ENCODE assay signal across 14 cellular contexts in genomic region chr16:1536601-1537000, GRCh38. TPM values are rescaled to one million over a fixed set of nuclear protein-coding genes. Genes with fewer than 3 reads are reported as not detected.
DNase-seq lines count a peak whose midpoint lies in the region; ATAC-seq, FAIRE-seq and TF ChIP-seq lines count a peak whose summit lies in the region.
"Had no signal": no experiment of that assay in that cellular context is flagged by ENCODE, and none has a peak within 500 bp of the region (broad histone marks: within the 10 kb centered on the region; RNA-seq: fewer than 3 reads in every experiment).

No MANE protein-coding gene starts in this region.

- H3K9me3 Mint-ChIP-seq in activated T-cell treated with anti-CD3 and anti-CD28 coated beads, Interleukin-2, amount 50 U/mL, for 72 hours, result no peaks in the 10 kb centered on the region
- H3K9me3 Mint-ChIP-seq in activated naive CD4-positive, alpha-beta T cell treated with anti-CD3 and anti-CD28 coated beads, Interleukin-2, amount 50 U/mL, for 72 hours, result no peaks in the 10 kb centered on the region

- peak overlapping the region; percentile 75 to 81 for H3K4me3 ChIP-seq in kidney (ENCODE audit: low read length in 2 of 2)
- H3K4me3 ChIP-seq in subcutaneous abdominal adipose tissue (ENCODE audit: low read depth in 1 of 5, low read length in 5 of 5), result peak overlapping the region in 3 of 5 donors; percentile 79 to 92 (median 79)

- H3K4me3 Mint-ChIP-seq in activated T-cell treated with anti-CD3 and anti-CD28 coated beads, Interleukin-2, amount 50 U/mL, for 72 hours, result peak overlapping the region; percentile 96 to 99

- H3K27me3 ChIP-seq in subcutaneous abdominal adipose tissue (ENCODE audit: control insufficient read depth in 5 of 5, insufficient read depth in 4 of 5, low read length in 5 of 5), result peaks cover 5 to 34% (median 19%) of the 10 kb centered on the region in 5 donors

- peaks cover 0 to 26% of the 10 kb centered on the region in 2 donors for H3K4me1 ChIP-seq in kidney (ENCODE audit: control insufficient read depth in 1 of 2, insufficient read depth in 1 of 2, low read depth in 1 of 2, low read length in 2 of 2)
- peaks cover 0 to 92% (median 78%) of the 10 kb centered on the region in 5 donors for H3K4me1 ChIP-seq in subcutaneous abdominal adipose tissue (ENCODE audit: control insufficient read depth in 5 of 5, insufficient read depth in 5 of 5, low read length in 5 of 5)

- no peaks in the 10 kb centered on the region for H3K27me3 Mint-ChIP-seq in activated T-cell treated with anti-CD3 and anti-CD28 coated beads, Interleukin-2, amount 50 U/mL, for 72 hours (ENCODE audit: low read depth)

- ATAC-seq in activated T-cell treated with anti-CD3 and anti-CD28 coated beads, Interleukin-2, amount 50 U/mL, for 72 hours (replicated peaks in 1 of 2), result no peak
- ATAC-seq in activated naive CD4-positive, alpha-beta T cell treated with anti-CD3 and anti-CD28 coated beads, Interleukin-2, amount 50 U/mL, for 72 hours, result no peak
- ATAC-seq in GM19397 (IDR thresholded peaks at IDR 0.05; ENCODE audit: unreplicated experiment) (no peak), GM18517 (IDR thresholded peaks at IDR 0.05; ENCODE audit: unreplicated experiment) (no peak)
- ATAC-seq: Panc1 had no signal

- peaks cover 45% of the 10 kb centered on the region for H3K4me1 Mint-ChIP-seq in activated T-cell treated with anti-CD3 and anti-CD28 coated beads, Interleukin-2, amount 50 U/mL, for 72 hours (ENCODE audit: low read depth)

- TF ChIP-seq CTCF in kidney (IDR thresholded peaks at IDR 0.05; ENCODE audit: borderline replicate concordance, extremely low read depth, insufficient read depth), result no peak

- no peak overlapping the region for H3K9ac ChIP-seq in kidney (ENCODE audit: low read length in 2 of 2)
- H3K9ac ChIP-seq in subcutaneous abdominal adipose tissue (ENCODE audit: low read length in 5 of 5), result no peak overlapping the region

- H3K27ac Mint-ChIP-seq in activated T-cell treated with anti-CD3 and anti-CD28 coated beads, Interleukin-2, amount 50 U/mL, for 72 hours, result peak overlapping the region; percentile 47
- peak overlapping the region; percentile 89 to 90 for H3K27ac Mint-ChIP-seq in activated naive CD4-positive, alpha-beta T cell treated with anti-CD3 and anti-CD28 coated beads, Interleukin-2, amount 50 U/mL, for 72 hours

- H3K9me3 ChIP-seq in kidney (ENCODE audit: control insufficient read depth in 1 of 2, low read length in 2 of 2) (no peaks in the 10 kb centered on the region), subcutaneous abdominal adipose tissue (ENCODE audit: control insufficient read depth in 5 of 5, low read length in 5 of 5) (no peaks in the 10 kb centered on the region)

- H3K27ac ChIP-seq in kidney (ENCODE audit: low read depth in 2 of 2, low read length in 2 of 2) (peak overlapping the region in 1 of 2 donors; percentile 43), subcutaneous abdominal adipose tissue (ENCODE audit: low read depth, low read length) (no peak overlapping the region)

- DNase-seq in activated T-cell treated with anti-CD3 and anti-CD28 coated beads, Interleukin-2, amount 50 U/mL, for 72 hours, result no peak
- no peak for DNase-seq in activated T-cell treated with anti-CD3 and anti-CD28 coated beads, Interleukin-2, amount 50 U/mL, for 1 hour
- no peak for DNase-seq in activated naive CD4-positive, alpha-beta T cell treated with anti-CD3 and anti-CD28 coated beads, Interleukin-2, amount 50 U/mL, for 72 hours (ENCODE audit: low spot score in 2 of 2)
- peak; percentile 60 for DNase-seq in kidney
- DNase-seq in NCI-H1694 (lab: John Stamatoyannopoulos, UW), result no peak
- DNase-seq: IMR-90; NCI-H510A treated with DMSO at 0.1 percent for 48 hours; stimulated activated CD4-positive, alpha-beta T cell treated with anti-CD3 and anti-CD28 coated beads, Interleukin-12 subunit alpha, Interleukin-12 subunit beta, amount 100 ng/mL, for 4 hours had no signal

- FAIRE-seq in kidney (lab: Jason Lieb, UNC), result no peak
- FAIRE-seq: GM18507 had no signal

- intact Hi-C loops in kidney (cut with DNase I), result no loop called here

- H3K36me3 Mint-ChIP-seq in activated T-cell treated with anti-CD3 and anti-CD28 coated beads, Interleukin-2, amount 50 U/mL, for 72 hours (ENCODE audit: insufficient read depth in 2 of 2), result peaks cover 3 to 13% of the 10 kb centered on the region in 2 donors
- H3K36me3 Mint-ChIP-seq in activated naive CD4-positive, alpha-beta T cell treated with anti-CD3 and anti-CD28 coated beads, Interleukin-2, amount 50 U/mL, for 72 hours, result peaks cover 31 to 36% of the 10 kb centered on the region in 2 donors

- H3K36me3 ChIP-seq in kidney (ENCODE audit: control insufficient read depth in 1 of 2, insufficient read depth in 2 of 2, low read length in 2 of 2) (peaks cover 0 to 21% of the 10 kb centered on the region in 2 donors), subcutaneous abdominal adipose tissue (ENCODE audit: control insufficient read depth in 5 of 5, insufficient read depth in 5 of 5, low read length in 5 of 5) (peaks cover 0 to 55% (median 46%) of the 10 kb centered on the region in 5 donors)

RNA-seq across cellular contexts. Expression of gene TMEM204, which starts 3.1 kb away (rescaled TPM):
- total RNA-seq in activated T-cell treated with anti-CD3 and anti-CD28 coated beads, Interleukin-2, amount 50 U/mL, for 72 hours, result 10 to 100 TPM; 15.7 to 16.7 TPM
- total RNA-seq in activated naive CD4-positive, alpha-beta T cell treated with anti-CD3 and anti-CD28 coated beads, Interleukin-2, amount 50 U/mL, for 72 hours, result 10 to 100 TPM; 10.3 to 17.6 TPM
- total RNA-seq in kidney, result 40.9 TPM
- polyA plus RNA-seq in kidney (ENCODE audit: insufficient read depth, low read depth, low replicate concordance), result 49.5 TPM

RNA-seq across cellular contexts. Expression of gene TELO2, which starts 43.4 kb away (rescaled TPM):
- 10 to 100 TPM; 28.6 to 34.7 TPM for total RNA-seq in activated T-cell treated with anti-CD3 and anti-CD28 coated beads, Interleukin-2, amount 50 U/mL, for 72 hours
- total RNA-seq in activated naive CD4-positive, alpha-beta T cell treated with anti-CD3 and anti-CD28 coated beads, Interleukin-2, amount 50 U/mL, for 72 hours, result 10 to 100 TPM; 53.4 to 94.9 TPM
- 37.4 TPM for total RNA-seq in kidney
- polyA plus RNA-seq in kidney (ENCODE audit: insufficient read depth, low read depth, low replicate concordance), result 27.7 TPM

RNA-seq across cellular contexts. Expression of gene PTX4, which starts 47.9 kb away (rescaled TPM):
- not detected for total RNA-seq in activated T-cell treated with anti-CD3 and anti-CD28 coated beads, Interleukin-2, amount 50 U/mL, for 72 hours
- total RNA-seq in activated naive CD4-positive, alpha-beta T cell treated with anti-CD3 and anti-CD28 coated beads, Interleukin-2, amount 50 U/mL, for 72 hours, result not detected
- not detected for total RNA-seq in kidney
- polyA plus RNA-seq in kidney (ENCODE audit: insufficient read depth, low read depth, low replicate concordance), result not detected
- total RNA-seq: cerebellum, IMR-90 had no signal
